ENCODE assay signal across 8 cellular contexts in the genomic region with DNA sequence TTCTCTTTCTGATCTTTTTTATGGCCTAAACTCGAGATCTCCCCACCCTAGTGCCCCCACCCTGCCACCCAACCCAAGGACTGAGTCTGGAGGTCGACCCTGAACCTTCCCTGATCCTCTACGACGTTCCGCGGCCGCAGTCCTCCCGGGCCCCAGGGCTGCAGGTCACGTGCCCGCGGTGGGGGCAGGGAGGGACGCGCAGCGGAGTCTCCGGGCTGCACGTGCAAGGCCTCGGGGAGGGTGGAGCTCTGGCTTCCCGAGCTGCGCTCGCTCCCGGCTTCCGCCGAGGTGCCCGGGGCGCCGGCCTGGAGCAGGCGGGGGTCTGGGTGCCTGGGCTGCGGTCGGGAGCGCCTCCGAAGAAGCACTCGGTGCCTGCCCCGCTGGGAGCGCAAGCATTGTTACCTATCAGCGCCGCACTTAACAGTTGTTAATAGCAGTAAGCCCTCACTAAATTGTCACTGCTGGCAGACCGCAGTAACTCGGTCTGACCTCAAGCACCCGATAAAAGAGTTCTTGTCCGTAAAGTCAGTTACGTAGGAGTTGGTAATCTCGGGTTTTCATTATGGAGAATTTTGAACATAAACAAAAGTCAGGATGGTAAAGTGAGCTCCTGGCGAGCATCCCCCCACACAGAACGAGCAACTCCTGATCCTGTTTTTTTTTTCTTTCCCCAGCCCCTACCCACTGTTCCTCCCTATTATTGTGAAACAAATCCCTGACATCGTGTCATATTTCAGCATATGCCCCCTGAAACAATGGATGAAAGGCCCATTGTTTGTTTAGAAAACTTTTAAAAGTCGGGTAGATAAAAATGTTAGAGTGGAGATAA.
DNase-seq lines count a peak whose midpoint lies in the region; ATAC-seq and TF ChIP-seq lines count a peak whose summit lies in the region.

No MANE protein-coding gene starts in this region.

- peak overlapping the region; percentile 84; the same call in 1 of the 2 replicates for H3K14ac ChIP-seq in H9 (ENCODE audit: insufficient read depth, low read length)

- H3K9ac ChIP-seq in H9 (ENCODE audit: extremely low read depth, insufficient read length, low read length), result peak overlapping the region; percentile 47

- peak overlapping the region; percentile 94 to 98 (median 98) for H3K27ac Mint-ChIP-seq in H9
- peak overlapping the region; percentile 94 for H3K27ac Mint-ChIP-seq in T-helper 2 cell treated with Interferon-gamma antibody and Interleukin-4, amounts not matched to agents 5 μg/mL and 100 μg/mL, for 36 hours
- H3K27ac Mint-ChIP-seq in type B pancreatic cell, result peak overlapping the region; percentile 87

- H3K27me3 Mint-ChIP-seq in H9 (ENCODE audit: low read depth) (peaks cover 16% of the 10 kb centered on the region), type B pancreatic cell (no peaks in the 10 kb centered on the region)
- peaks cover 17% of the 10 kb centered on the region for H3K27me3 Mint-ChIP-seq in T-helper 2 cell treated with Interferon-gamma antibody and Interleukin-4, amounts not matched to agents 5 μg/mL and 100 μg/mL, for 36 hours (ENCODE audit: low read depth)

- H2BK5ac ChIP-seq in H9 (ENCODE audit: insufficient read length, low read length), result no peak overlapping the region

- no peak overlapping the region for H3K23ac ChIP-seq in H9 (ENCODE audit: insufficient read length, low read depth, low read length)

- DNase-seq in DMS153 (lab: John Stamatoyannopoulos, UW), result peak; percentile 87
- DNase-seq in H9, result peak; percentile 93
- DNase-seq in NCI-H1417 treated with DMSO at 0.1 percent for 48 hours (lab: John Stamatoyannopoulos, UW), result peak; percentile 16
- DNase-seq in T-helper 2 cell treated with Interferon-gamma antibody and Interleukin-4, amounts not matched to agents 5 μg/mL and 100 μg/mL, for 36 hours (ENCODE audit: low spot score), result peak; percentile 81
- DNase-seq in left ventricle myocardium superior, result peak; percentile 97
- peak; percentile 97 for DNase-seq in posterior vena cava (ENCODE audit: low spot score)
- DNase-seq in type B pancreatic cell (ENCODE audit: extremely low spot score, unreplicated experiment), result peak; percentile 97

- no peak overlapping the region for H2BK120ac ChIP-seq in H9 (ENCODE audit: low read depth, low read length, poor library complexity, severe bottlenecking)

- peak; percentile 95 for ATAC-seq in left ventricle myocardium superior

- no peak overlapping the region for H2AFZ ChIP-seq in H9 (ENCODE audit: low read length)

- no peak overlapping the region for H4K5ac ChIP-seq in H9 (ENCODE audit: insufficient read length, low read depth, low read length)

- TF ChIP-seq CTCF in H9 (conservative IDR thresholded peaks at IDR 0.05) (no peak), type B pancreatic cell (conservative IDR thresholded peaks at IDR 0.05) (no peak)

- no peaks in the 10 kb centered on the region for H3K79me1 ChIP-seq in H9 (ENCODE audit: insufficient read depth, low read depth, low read length, poor library complexity, severe bottlenecking)

- H3K4me1 ChIP-seq in H9 (ENCODE audit: insufficient read depth, low read length), result no peaks in the 10 kb centered on the region

- H3K27me3 ChIP-seq in H9 (ENCODE audit: insufficient read depth, low read length), result no peaks in the 10 kb centered on the region

- peak overlapping the region; percentile 73 to 85 for H3K4me3 Mint-ChIP-seq in H9
- peak overlapping the region; percentile 83 for H3K4me3 Mint-ChIP-seq in T-helper 2 cell treated with Interferon-gamma antibody and Interleukin-4, amounts not matched to agents 5 μg/mL and 100 μg/mL, for 36 hours
- peak overlapping the region; percentile 86 for H3K4me3 Mint-ChIP-seq in type B pancreatic cell

- H3K4me1 Mint-ChIP-seq in H9 (peaks cover 13 to 17% of the 10 kb centered on the region in 2 experiments), type B pancreatic cell (ENCODE audit: unreplicated experiment) (peaks cover 12% of the 10 kb centered on the region)
- peaks cover 14% of the 10 kb centered on the region for H3K4me1 Mint-ChIP-seq in T-helper 2 cell treated with Interferon-gamma antibody and Interleukin-4, amounts not matched to agents 5 μg/mL and 100 μg/mL, for 36 hours (ENCODE audit: low read depth)

- no peak overlapping the region for H2BK12ac ChIP-seq in H9 (ENCODE audit: insufficient read length, low read depth, low read length)

- H2BK20ac ChIP-seq in H9 (ENCODE audit: low read depth, low read length, poor library complexity, severe bottlenecking), result no peak overlapping the region

- no peak overlapping the region for H4K91ac ChIP-seq in H9 (ENCODE audit: insufficient read length, low read depth, low read length)

- no peak overlapping the region for H3T11ph ChIP-seq in H9 (ENCODE audit: low read length)

- peaks cover 8% of the 10 kb centered on the region for H3K23me2 ChIP-seq in H9 (ENCODE audit: insufficient read length, low read depth, low read length, poor library complexity, severe bottlenecking)

- no peak overlapping the region for H2BK15ac ChIP-seq in H9 (ENCODE audit: low read depth, low read length)

- peak overlapping the region; percentile 62 for H3K18ac ChIP-seq in H9 (ENCODE audit: insufficient read length, low read depth, low read length)

- H3K9me3 Mint-ChIP-seq in H9 (no peaks in the 10 kb centered on the region), type B pancreatic cell (no peaks in the 10 kb centered on the region)
- no peaks in the 10 kb centered on the region for H3K9me3 Mint-ChIP-seq in T-helper 2 cell treated with Interferon-gamma antibody and Interleukin-4, amounts not matched to agents 5 μg/mL and 100 μg/mL, for 36 hours

- intact Hi-C loops in left ventricle myocardium superior (cut with micrococcal nuclease), result loop anchor here (10.0 kb wide), 1 partner anchor 62 kb away; no protein-coding TSS in a partner anchor
- intact Hi-C loops in posterior vena cava (cut with DNase I), result no loop called here

- peak overlapping the region; percentile 59 for H3K4me2 ChIP-seq in H9 (ENCODE audit: insufficient read depth, insufficient read length, low read length)

- no peak overlapping the region for H2AK5ac ChIP-seq in H9 (ENCODE audit: insufficient read length, low read length)

- H4K20me1 ChIP-seq in H9 (ENCODE audit: control insufficient read depth, insufficient read depth, insufficient read length), result no peaks in the 10 kb centered on the region

- no peak overlapping the region for H3K56ac ChIP-seq in H9 (ENCODE audit: insufficient read length, low read depth, low read length)

- 100% methylated on average over 1 of the region's 46 CpGs for WGBS in H9 (ENCODE audit: extremely low coverage, insufficient read length, low lambda C conversion rate)

- peaks cover 0 to 18% (median 0%) of the 10 kb centered on the region in 3 experiments; a peak in 4 of 7 replicates for H3K36me3 Mint-ChIP-seq in H9 (ENCODE audit: insufficient read depth in 1 of 3, low read depth in 3 of 3)
- peaks cover 2% of the 10 kb centered on the region for H3K36me3 Mint-ChIP-seq in T-helper 2 cell treated with Interferon-gamma antibody and Interleukin-4, amounts not matched to agents 5 μg/mL and 100 μg/mL, for 36 hours (ENCODE audit: low read depth)
- no peaks in the 10 kb centered on the region for H3K36me3 Mint-ChIP-seq in type B pancreatic cell

- H3K4ac ChIP-seq in H9 (ENCODE audit: low read depth, low read length), result no peak overlapping the region

- H3K27ac ChIP-seq in H9 (ENCODE audit: insufficient read length, low read depth, low read length), result no peak overlapping the region
- H3K27ac ChIP-seq in angular gyrus (ENCODE audit: low read depth, low read length), result peak overlapping the region; percentile 4

- H3K9me3 ChIP-seq in H9 (ENCODE audit: control insufficient read depth, low read depth, low read length), result no peaks in the 10 kb centered on the region

- no peaks in the 10 kb centered on the region for H3K79me2 ChIP-seq in H9 (ENCODE audit: insufficient read depth, low read length)

- H4K8ac ChIP-seq in H9 (replicated peaks; ENCODE audit: insufficient read length, low read depth, low read length), result no peak overlapping the region

Comparison
In these comparisons a context has a peak if more than half of its experiments do, and no peak if none do; other contexts are left out.
1. DNase-seq: peak in every context shown above with its lines; median percentile 97 in left ventricle myocardium superior; 97 in posterior vena cava; 97 in type B pancreatic cell; 93 in H9; 87 in DMS153; 81 in T-helper 2 cell treated with Interferon-gamma antibody and Interleukin-4, amounts not matched to agents 5 μg/mL and 100 μg/mL, for 36 hours; 16 in NCI-H1417 treated with DMSO at 0.1 percent for 48 hours.